ENCODE assay signal across 22 cellular contexts in the genomic region with DNA sequence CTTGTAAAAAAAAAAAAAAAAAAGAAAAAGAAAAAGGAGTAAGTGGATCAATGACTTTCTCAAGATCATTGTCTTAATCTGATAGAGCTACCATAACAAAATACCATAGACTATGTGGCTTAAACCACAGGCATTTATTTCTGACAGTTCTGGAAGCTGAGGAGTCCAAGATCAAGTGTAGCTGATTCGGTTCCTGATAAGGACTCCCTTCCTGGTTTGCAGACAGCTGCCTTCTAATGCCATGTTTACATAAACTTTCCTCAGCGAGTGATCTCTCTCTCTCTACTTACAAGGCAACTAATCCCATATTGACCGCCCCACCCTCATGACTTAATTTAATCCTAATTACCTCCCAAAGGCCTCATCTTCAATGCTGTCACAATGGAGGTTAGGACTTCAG. TPM values are rescaled to one million over a fixed set of nuclear protein-coding genes. Genes with fewer than 3 reads are reported as not detected.
A peak's percentile ranks its signal among the peaks of the same experiment; 100 is the strongest.
DNase-seq lines count a peak whose midpoint lies in the region; ATAC-seq and TF ChIP-seq lines count a peak whose summit lies in the region.
"Had no signal": no experiment of that assay in that cellular context is flagged by ENCODE, and none has a peak within 500 bp of the region (broad histone marks: within the 10 kb centered on the region; RNA-seq: fewer than 3 reads in every experiment).

No MANE protein-coding gene starts in this region.

- no peaks in the 10 kb centered on the region for H3K36me3 ChIP-seq in WERI-Rb-1
- H3K36me3 ChIP-seq in left lung, result no peaks in the 10 kb centered on the region

- TF ChIP-seq CTCF in WERI-Rb-1 (IDR thresholded peaks at IDR 0.05; ENCODE audit: low read depth, low read length), result no peak
- TF ChIP-seq CTCF in left lung (IDR thresholded peaks at IDR 0.05), result no peak

- peaks cover 8% of the 10 kb centered on the region for H3K27me3 ChIP-seq in WERI-Rb-1 (ENCODE audit: insufficient read depth, low read depth, severe bottlenecking)
- peaks cover 0 to 37% of the 10 kb centered on the region in 2 donors for H3K27me3 ChIP-seq in left lung

- peak; percentile 40 for DNase-seq in HT-29 (ENCODE audit: low spot score)
- DNase-seq in M059J (ENCODE audit: low read depth), result peak; percentile 59
- DNase-seq in WERI-Rb-1, result peak; percentile 16
- DNase-seq in myocyte (ENCODE audit: low read depth), result peak; percentile 29
- no peak for DNase-seq in NCI-H510A (lab: John Stamatoyannopoulos, UW)
- DNase-seq in NCI-H1930 (lab: John Stamatoyannopoulos, UW), result no peak
- no peak for DNase-seq in left lung
- DNase-seq: ACHN, DND-41, GF-D8, GM23248, NCI-H1417, NCI-H187, NCI-H2227 treated with DMSO at 0.1 percent for 48 hours, NCI-H526 treated with DMSO at 0.1 percent for 48 hours, RPMI8226, SIG-M5, T-helper 2 cell had no signal

- H3K4me3 ChIP-seq in WERI-Rb-1 (ENCODE audit: low read depth, low read length) (no peak overlapping the region), left lung (no peak overlapping the region)
- H3K4me3 ChIP-seq: GM23248, K562 had no signal

- H3K9me3 ChIP-seq in WERI-Rb-1 (ENCODE audit: severe bottlenecking) (no peaks in the 10 kb centered on the region), left lung (no peaks in the 10 kb centered on the region)

- no peaks in the 10 kb centered on the region for H3K4me1 ChIP-seq in left lung

- no peak for ATAC-seq in left lung
- ATAC-seq: HCT116, K562 had no signal

- no peak overlapping the region for H3K27ac ChIP-seq in WERI-Rb-1
- H3K27ac ChIP-seq in left lung, result no peak overlapping the region
- H3K27ac ChIP-seq: C4-2B, GM23248 had no signal

- intact Hi-C loops in left lung (cut with DNase I), result no loop called here

RNA-seq across cellular contexts. Expression of gene SIX2, which starts 36.5 kb away (rescaled TPM):
- not detected in 2 replicates for total RNA-seq in HT-29 (2014; rRNA removed; shearing (Covaris generic))
- total RNA-seq in M059J (2014; rRNA removed; shearing (Covaris generic)), result 0.37 TPM in 1 of 2 replicates, not detected in the other
- total RNA-seq in myocyte, result 62.3 and 68.8 TPM in 2 replicates
- polyA plus RNA-seq in myocyte (2012), result 39.7 TPM
- under 1 TPM; 0.26 to 0.29 TPM for total RNA-seq in left lung
- total RNA-seq: GM23248, K562, OCI-LY7 had no signal
- polyA plus RNA-seq: K562 had no signal

Comparison
In these comparisons a context has a peak if more than half of its experiments do, and no peak if none do; other contexts are left out.
1. DNase-seq: peak in HT-29 (single experiment), M059J (single experiment), WERI-Rb-1 (single experiment) and myocyte (single experiment); none in NCI-H510A (single experiment), NCI-H1930 (0 of 2) and left lung (0 of 2).
2. RNA of gene SIX2, which starts 36.5 kb away (total RNA-seq): 62.3 to 68.8 TPM in myocyte; 0.37 TPM in M059J, 0.26 to 0.29 TPM in left lung and not detected in HT-29; every median in the first group is over 10 times any median in the second.